ENCODE assay signal across 8 cellular contexts in genomic region chr11:76672431-76673163, GRCh38. TPM values are rescaled to one million over a fixed set of nuclear protein-coding genes. Genes with fewer than 3 reads are reported as not detected.
DNase-seq lines count a peak whose midpoint lies in the region; ATAC-seq, FAIRE-seq and TF ChIP-seq lines count a peak whose summit lies in the region.

No MANE protein-coding gene starts in this region.

- no peaks in the 10 kb centered on the region for H3K9me3 ChIP-seq in CD4-positive, alpha-beta T cell (ENCODE audit: control insufficient read depth, low read length)
- no peaks in the 10 kb centered on the region for H3K9me3 ChIP-seq in small intestine (ENCODE audit: control insufficient read depth, low read depth)

- no peaks in the 10 kb centered on the region for H3K9me3 Mint-ChIP-seq in CD4-positive, alpha-beta T cell
- peaks cover 3% of the 10 kb centered on the region for H3K9me3 Mint-ChIP-seq in glutamatergic neuron (ENCODE audit: unreplicated experiment)

- in situ Hi-C loops in G401 (cut with HindIII; ENCODE audit: low sequenced_read_pairs) = no loop called here

- POLR2A ChIA-PET in CD4-positive, alpha-beta T cell (lab: Charles Lee) = interaction anchor here (0.7 kb wide), 1 partner anchor 82 kb away, joined by 3 read pairs; no protein-coding TSS in a partner anchor

- peaks cover 42% of the 10 kb centered on the region for H3K27me3 Mint-ChIP-seq in CD4-positive, alpha-beta T cell
- H3K27me3 Mint-ChIP-seq in glutamatergic neuron (ENCODE audit: unreplicated experiment) = peaks cover 2% of the 10 kb centered on the region

- intact Hi-C loops in CD4-positive, alpha-beta T cell (cut with DNase I, micrococcal nuclease) = no loop called here

- H3K4me3 ChIP-seq in small intestine (ENCODE audit: low read depth in 1 of 2, low read length in 2 of 2) = no peak overlapping the region

- ATAC-seq in CD4-positive, alpha-beta T cell (ENCODE audit: poor library complexity) = peak; percentile 29
- peak; percentile 45 for ATAC-seq in GM19455 (IDR thresholded peaks at IDR 0.05; ENCODE audit: unreplicated experiment)
- ATAC-seq in HG03460 (IDR thresholded peaks at IDR 0.05; ENCODE audit: unreplicated experiment) = peak; percentile 53

- DNase-seq in CD4-positive, alpha-beta T cell = peak in 2 of 10 experiments; percentile 13 to 35
- DNase-seq in activated T-helper 9 cell treated with anti-CD3 and anti-CD28 coated beads, Interleukin-2, amount 50 U/mL, for 16 hours (ENCODE audit: low read depth) = peak; percentile 10
- DNase-seq in small intestine = peak; percentile 68
- no peak for DNase-seq in COLO829 (ENCODE audit: low spot score)
- DNase-seq in G401 (ENCODE audit: low spot score) = no peak
- DNase-seq in glutamatergic neuron = no peak

- no peaks in the 10 kb centered on the region for H3K36me3 ChIP-seq in small intestine (ENCODE audit: control insufficient read depth in 2 of 2, insufficient read depth in 2 of 2, low read length in 2 of 2)

- H3K27ac ChIP-seq in CD4-positive, alpha-beta T cell (ENCODE audit: low read depth, low read length) = no peak overlapping the region
- H3K27ac ChIP-seq in small intestine (ENCODE audit: low read depth in 1 of 2, low read length in 1 of 2) = peak overlapping the region in 1 of 2 donors; percentile 17

- no peaks in the 10 kb centered on the region for H3K36me3 Mint-ChIP-seq in CD4-positive, alpha-beta T cell (ENCODE audit: low read depth)
- H3K36me3 Mint-ChIP-seq in glutamatergic neuron (ENCODE audit: unreplicated experiment) = no peaks in the 10 kb centered on the region

- no peak overlapping the region for H3K27ac Mint-ChIP-seq in CD4-positive, alpha-beta T cell
- H3K27ac Mint-ChIP-seq in glutamatergic neuron (ENCODE audit: unreplicated experiment) = no peak overlapping the region

- FAIRE-seq in small intestine (lab: Jason Lieb, UNC) = no peak

- peaks cover 0 to 5% of the 10 kb centered on the region in 2 donors for H3K4me1 ChIP-seq in small intestine (ENCODE audit: control insufficient read depth in 2 of 2, insufficient read depth in 1 of 2, low read depth in 1 of 2, low read length in 1 of 2)

- TF ChIP-seq CTCF in CD4-positive, alpha-beta T cell (IDR thresholded peaks at IDR 0.05) = no peak
- TF ChIP-seq CTCF in glutamatergic neuron (IDR thresholded peaks at IDR 0.05; ENCODE audit: partially characterized antibody, unreplicated experiment) = no peak

- peaks cover 12% of the 10 kb centered on the region for H3K27me3 ChIP-seq in CD4-positive, alpha-beta T cell (ENCODE audit: control insufficient read depth, insufficient read depth, low read length)
- no peaks in the 10 kb centered on the region for H3K27me3 ChIP-seq in small intestine (ENCODE audit: control insufficient read depth in 2 of 2, insufficient read depth in 2 of 2, low read length in 2 of 2)

- peak overlapping the region; percentile 36 for H3K4me3 Mint-ChIP-seq in CD4-positive, alpha-beta T cell
- H3K4me3 Mint-ChIP-seq in glutamatergic neuron (ENCODE audit: unreplicated experiment) = no peak overlapping the region

- WGBS in small intestine, 3 donors = 42 to 53% (median 47%) methylated on average over 14 of the region's 14 CpGs

- H3K4me1 Mint-ChIP-seq in CD4-positive, alpha-beta T cell (ENCODE audit: low read depth) = peaks cover 27% of the 10 kb centered on the region
- peaks cover 4% of the 10 kb centered on the region for H3K4me1 Mint-ChIP-seq in glutamatergic neuron (ENCODE audit: low read depth, unreplicated experiment)

- CTCF ChIA-PET in CD4-positive, alpha-beta T cell (lab: Charles Lee) = interaction anchor here (1.1 kb wide), 1 partner anchor 49 kb away, joined by 3 read pairs; no protein-coding TSS in a partner anchor

RNA-seq across cellular contexts. Expression of gene LRRC32, which starts 2.0 kb away (rescaled TPM):
- 1 to 10 TPM; 1.8 to 2.4 TPM for total RNA-seq in CD4-positive, alpha-beta T cell
- 10 to 100 TPM in 1 of 3 donors, 1 to 10 TPM in 2; 2.2 to 44.7 (median 4.1) TPM for polyA plus RNA-seq in small intestine
- total RNA-seq in G401 (2014; rRNA removed; shearing (Covaris generic)) = 0.49 TPM in 1 of 2 replicates, not detected in the other
- 0.39 TPM for total RNA-seq in glutamatergic neuron (ENCODE audit: unreplicated experiment)

Comparison
In these comparisons a context has a peak if more than half of its experiments do, and no peak if none do; other contexts are left out.
1. DNase-seq: peak in activated T-helper 9 cell treated with anti-CD3 and anti-CD28 coated beads, Interleukin-2, amount 50 U/mL, for 16 hours (single experiment) and small intestine (single experiment); none in COLO829 (single experiment), G401 (single experiment) and glutamatergic neuron (single experiment).
2. Peak in every context shown above with its lines, with median percentiles within 50 percentile points of each other: ATAC-seq.